1 cellular context compared by ENCODE assay signal in the genomic region with DNA sequence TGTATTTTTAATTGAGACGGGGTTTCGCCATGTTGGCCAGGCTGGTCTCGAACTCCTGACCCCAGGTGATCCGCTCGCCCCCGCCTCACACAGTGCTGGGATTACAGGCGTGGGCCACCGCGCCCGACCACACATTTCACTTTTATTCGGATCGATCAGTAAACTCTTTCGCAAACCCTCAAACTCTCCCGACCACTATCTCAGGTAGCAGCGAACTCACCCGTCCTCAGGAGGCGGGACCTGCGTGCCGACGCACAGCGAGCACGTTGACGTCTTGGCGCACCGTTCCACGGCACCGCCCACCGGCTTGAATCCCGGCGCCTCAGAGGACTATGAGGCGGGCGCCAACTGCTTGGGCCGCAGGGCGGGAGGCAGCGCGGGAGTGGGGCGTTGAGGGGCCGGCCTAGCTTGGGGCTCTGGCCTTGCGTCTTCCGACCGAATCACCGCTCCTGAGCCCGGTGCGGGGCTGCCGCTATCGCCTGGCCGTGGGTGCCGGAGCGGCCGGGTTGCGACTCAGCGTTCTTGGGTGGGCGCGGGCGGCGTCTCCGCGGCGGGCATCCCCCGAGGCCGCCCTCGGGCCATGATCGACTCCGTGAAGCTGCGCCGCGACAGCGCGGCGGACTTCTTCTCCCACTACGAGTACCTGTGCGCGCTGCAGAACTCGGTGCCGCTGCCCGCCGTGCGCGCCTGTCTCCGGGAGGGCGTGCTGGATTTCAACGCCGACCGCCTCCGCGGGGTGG.
TF ChIP-seq lines count a peak whose summit lies in the region.

A gene with protein sequence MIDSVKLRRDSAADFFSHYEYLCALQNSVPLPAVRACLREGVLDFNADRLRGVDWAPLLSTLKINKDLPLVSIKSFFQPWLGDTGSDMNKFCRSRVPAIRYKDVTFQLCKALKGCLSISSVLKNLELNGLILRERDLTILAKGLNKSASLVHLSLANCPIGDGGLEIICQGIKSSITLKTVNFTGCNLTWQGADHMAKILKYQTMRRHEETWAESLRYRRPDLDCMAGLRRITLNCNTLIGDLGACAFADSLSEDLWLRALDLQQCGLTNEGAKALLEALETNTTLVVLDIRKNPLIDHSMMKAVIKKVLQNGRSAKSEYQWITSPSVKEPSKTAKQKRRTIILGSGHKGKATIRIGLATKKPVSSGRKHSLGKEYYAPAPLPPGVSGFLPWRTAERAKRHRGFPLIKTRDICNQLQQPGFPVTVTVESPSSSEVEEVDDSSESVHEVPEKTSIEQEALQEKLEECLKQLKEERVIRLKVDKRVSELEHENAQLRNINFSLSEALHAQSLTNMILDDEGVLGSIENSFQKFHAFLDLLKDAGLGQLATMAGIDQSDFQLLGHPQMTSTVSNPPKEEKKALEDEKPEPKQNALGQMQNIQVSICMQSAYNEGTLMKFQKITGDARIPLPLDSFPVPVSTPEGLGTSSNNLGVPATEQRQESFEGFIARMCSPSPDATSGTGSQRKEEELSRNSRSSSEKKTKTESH (plus strand): TSS at position 305 of the 740 bp plus-strand sequence. CDS start 276 bp downstream, at position 581.

TF ChIP-seq in HepG2, 621 proteins besides CTCF, POLR2A, EP300 and RAD21 (continued from another document and continues in another):
- TF ChIP-seq, protein P1, sequence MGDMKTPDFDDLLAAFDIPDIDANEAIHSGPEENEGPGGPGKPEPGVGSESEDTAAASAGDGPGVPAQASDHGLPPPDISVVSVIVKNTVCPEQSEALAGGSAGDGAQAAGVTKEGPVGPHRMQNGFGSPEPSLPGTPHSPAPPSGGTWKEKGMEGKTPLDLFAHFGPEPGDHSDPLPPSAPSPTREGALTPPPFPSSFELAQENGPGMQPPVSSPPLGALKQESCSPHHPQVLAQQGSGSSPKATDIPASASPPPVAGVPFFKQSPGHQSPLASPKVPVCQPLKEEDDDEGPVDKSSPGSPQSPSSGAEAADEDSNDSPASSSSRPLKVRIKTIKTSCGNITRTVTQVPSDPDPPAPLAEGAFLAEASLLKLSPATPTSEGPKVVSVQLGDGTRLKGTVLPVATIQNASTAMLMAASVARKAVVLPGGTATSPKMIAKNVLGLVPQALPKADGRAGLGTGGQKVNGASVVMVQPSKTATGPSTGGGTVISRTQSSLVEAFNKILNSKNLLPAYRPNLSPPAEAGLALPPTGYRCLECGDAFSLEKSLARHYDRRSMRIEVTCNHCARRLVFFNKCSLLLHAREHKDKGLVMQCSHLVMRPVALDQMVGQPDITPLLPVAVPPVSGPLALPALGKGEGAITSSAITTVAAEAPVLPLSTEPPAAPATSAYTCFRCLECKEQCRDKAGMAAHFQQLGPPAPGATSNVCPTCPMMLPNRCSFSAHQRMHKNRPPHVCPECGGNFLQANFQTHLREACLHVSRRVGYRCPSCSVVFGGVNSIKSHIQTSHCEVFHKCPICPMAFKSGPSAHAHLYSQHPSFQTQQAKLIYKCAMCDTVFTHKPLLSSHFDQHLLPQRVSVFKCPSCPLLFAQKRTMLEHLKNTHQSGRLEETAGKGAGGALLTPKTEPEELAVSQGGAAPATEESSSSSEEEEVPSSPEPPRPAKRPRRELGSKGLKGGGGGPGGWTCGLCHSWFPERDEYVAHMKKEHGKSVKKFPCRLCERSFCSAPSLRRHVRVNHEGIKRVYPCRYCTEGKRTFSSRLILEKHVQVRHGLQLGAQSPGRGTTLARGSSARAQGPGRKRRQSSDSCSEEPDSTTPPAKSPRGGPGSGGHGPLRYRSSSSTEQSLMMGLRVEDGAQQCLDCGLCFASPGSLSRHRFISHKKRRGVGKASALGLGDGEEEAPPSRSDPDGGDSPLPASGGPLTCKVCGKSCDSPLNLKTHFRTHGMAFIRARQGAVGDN (CRISPR knock-in tag; IDR thresholded peaks at IDR 0.05): peak; percentile 94
- TF ChIP-seq KMT2B (CRISPR knock-in tag; IDR thresholded peaks at IDR 0.05) (peak; percentile 87), ZNF558 (CRISPR knock-in tag; IDR thresholded peaks at IDR 0.05; ENCODE audit: borderline replicate concordance) (peak; percentile 56; the same call in 1 of the 2 replicates), FOXA3 (CRISPR knock-in tag; IDR thresholded peaks at IDR 0.05) (peak; percentile 44; the same call in 1 of the 2 replicates), PHB2 (IDR thresholded peaks at IDR 0.05; ENCODE audit: partially characterized antibody) (no peak), KLF9 (CRISPR knock-in tag; IDR thresholded peaks at IDR 0.05; ENCODE audit: low read depth) (no peak), ZNF180 (CRISPR knock-in tag; IDR thresholded peaks at IDR 0.05; ENCODE audit: borderline replicate concordance, low read depth) (no peak), PCBP1 (IDR thresholded peaks at IDR 0.05; ENCODE audit: borderline replicate concordance, low read depth, low read length) (no peak), JUND (CRISPR knock-in tag; IDR thresholded peaks at IDR 0.05) (peak; percentile 36; the same call in 1 of the 2 replicates), MYC (CRISPR knock-in tag; IDR thresholded peaks at IDR 0.05; ENCODE audit: borderline replicate concordance) (peak; percentile 73; the same call in 1 of the 2 replicates), SMAD9 (CRISPR knock-in tag; IDR thresholded peaks at IDR 0.05) (no peak), MEF2D (CRISPR knock-in tag; IDR thresholded peaks at IDR 0.05) (no peak), EZH2 (conservative IDR thresholded peaks at IDR 0.05; ENCODE audit: low read depth, low read length) (no peak), ZNF468 (CRISPR knock-in tag; IDR thresholded peaks at IDR 0.05) (no peak), HOXD1 (CRISPR knock-in tag; IDR thresholded peaks at IDR 0.05) (0 out of 2 replicates have a peak, but pooled peaks have one; percentile 17), ZZZ3 (CRISPR knock-in tag; IDR thresholded peaks at IDR 0.05; ENCODE audit: borderline replicate concordance) (peak; percentile 76; the same call in 1 of the 2 replicates), ZNF781 (CRISPR knock-in tag; IDR thresholded peaks at IDR 0.05; ENCODE audit: borderline replicate concordance, not compliant biosample characterization) (peak; percentile 33), TBX2 (CRISPR knock-in tag; IDR thresholded peaks at IDR 0.05; ENCODE audit: borderline replicate concordance) (peak; percentile 73), ZBTB8A (CRISPR knock-in tag; IDR thresholded peaks at IDR 0.05; ENCODE audit: borderline replicate concordance, low read depth) (no peak), SALL1 (CRISPR knock-in tag; IDR thresholded peaks at IDR 0.05) (peak; percentile 90)
- TF ChIP-seq, protein P2, sequence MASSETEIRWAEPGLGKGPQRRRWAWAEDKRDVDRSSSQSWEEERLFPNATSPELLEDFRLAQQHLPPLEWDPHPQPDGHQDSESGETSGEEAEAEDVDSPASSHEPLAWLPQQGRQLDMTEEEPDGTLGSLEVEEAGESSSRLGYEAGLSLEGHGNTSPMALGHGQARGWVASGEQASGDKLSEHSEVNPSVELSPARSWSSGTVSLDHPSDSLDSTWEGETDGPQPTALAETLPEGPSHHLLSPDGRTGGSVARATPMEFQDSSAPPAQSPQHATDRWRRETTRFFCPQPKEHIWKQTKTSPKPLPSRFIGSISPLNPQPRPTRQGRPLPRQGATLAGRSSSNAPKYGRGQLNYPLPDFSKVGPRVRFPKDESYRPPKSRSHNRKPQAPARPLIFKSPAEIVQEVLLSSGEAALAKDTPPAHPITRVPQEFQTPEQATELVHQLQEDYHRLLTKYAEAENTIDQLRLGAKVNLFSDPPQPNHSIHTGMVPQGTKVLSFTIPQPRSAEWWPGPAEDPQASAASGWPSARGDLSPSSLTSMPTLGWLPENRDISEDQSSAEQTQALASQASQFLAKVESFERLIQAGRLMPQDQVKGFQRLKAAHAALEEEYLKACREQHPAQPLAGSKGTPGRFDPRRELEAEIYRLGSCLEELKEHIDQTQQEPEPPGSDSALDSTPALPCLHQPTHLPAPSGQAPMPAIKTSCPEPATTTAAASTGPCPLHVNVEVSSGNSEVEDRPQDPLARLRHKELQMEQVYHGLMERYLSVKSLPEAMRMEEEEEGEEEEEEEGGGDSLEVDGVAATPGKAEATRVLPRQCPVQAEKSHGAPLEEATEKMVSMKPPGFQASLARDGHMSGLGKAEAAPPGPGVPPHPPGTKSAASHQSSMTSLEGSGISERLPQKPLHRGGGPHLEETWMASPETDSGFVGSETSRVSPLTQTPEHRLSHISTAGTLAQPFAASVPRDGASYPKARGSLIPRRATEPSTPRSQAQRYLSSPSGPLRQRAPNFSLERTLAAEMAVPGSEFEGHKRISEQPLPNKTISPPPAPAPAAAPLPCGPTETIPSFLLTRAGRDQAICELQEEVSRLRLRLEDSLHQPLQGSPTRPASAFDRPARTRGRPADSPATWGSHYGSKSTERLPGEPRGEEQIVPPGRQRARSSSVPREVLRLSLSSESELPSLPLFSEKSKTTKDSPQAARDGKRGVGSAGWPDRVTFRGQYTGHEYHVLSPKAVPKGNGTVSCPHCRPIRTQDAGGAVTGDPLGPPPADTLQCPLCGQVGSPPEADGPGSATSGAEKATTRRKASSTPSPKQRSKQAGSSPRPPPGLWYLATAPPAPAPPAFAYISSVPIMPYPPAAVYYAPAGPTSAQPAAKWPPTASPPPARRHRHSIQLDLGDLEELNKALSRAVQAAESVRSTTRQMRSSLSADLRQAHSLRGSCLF (CRISPR knock-in tag; IDR thresholded peaks at IDR 0.05; ENCODE audit: borderline replicate concordance): no peak
- TF ChIP-seq, protein P3, sequence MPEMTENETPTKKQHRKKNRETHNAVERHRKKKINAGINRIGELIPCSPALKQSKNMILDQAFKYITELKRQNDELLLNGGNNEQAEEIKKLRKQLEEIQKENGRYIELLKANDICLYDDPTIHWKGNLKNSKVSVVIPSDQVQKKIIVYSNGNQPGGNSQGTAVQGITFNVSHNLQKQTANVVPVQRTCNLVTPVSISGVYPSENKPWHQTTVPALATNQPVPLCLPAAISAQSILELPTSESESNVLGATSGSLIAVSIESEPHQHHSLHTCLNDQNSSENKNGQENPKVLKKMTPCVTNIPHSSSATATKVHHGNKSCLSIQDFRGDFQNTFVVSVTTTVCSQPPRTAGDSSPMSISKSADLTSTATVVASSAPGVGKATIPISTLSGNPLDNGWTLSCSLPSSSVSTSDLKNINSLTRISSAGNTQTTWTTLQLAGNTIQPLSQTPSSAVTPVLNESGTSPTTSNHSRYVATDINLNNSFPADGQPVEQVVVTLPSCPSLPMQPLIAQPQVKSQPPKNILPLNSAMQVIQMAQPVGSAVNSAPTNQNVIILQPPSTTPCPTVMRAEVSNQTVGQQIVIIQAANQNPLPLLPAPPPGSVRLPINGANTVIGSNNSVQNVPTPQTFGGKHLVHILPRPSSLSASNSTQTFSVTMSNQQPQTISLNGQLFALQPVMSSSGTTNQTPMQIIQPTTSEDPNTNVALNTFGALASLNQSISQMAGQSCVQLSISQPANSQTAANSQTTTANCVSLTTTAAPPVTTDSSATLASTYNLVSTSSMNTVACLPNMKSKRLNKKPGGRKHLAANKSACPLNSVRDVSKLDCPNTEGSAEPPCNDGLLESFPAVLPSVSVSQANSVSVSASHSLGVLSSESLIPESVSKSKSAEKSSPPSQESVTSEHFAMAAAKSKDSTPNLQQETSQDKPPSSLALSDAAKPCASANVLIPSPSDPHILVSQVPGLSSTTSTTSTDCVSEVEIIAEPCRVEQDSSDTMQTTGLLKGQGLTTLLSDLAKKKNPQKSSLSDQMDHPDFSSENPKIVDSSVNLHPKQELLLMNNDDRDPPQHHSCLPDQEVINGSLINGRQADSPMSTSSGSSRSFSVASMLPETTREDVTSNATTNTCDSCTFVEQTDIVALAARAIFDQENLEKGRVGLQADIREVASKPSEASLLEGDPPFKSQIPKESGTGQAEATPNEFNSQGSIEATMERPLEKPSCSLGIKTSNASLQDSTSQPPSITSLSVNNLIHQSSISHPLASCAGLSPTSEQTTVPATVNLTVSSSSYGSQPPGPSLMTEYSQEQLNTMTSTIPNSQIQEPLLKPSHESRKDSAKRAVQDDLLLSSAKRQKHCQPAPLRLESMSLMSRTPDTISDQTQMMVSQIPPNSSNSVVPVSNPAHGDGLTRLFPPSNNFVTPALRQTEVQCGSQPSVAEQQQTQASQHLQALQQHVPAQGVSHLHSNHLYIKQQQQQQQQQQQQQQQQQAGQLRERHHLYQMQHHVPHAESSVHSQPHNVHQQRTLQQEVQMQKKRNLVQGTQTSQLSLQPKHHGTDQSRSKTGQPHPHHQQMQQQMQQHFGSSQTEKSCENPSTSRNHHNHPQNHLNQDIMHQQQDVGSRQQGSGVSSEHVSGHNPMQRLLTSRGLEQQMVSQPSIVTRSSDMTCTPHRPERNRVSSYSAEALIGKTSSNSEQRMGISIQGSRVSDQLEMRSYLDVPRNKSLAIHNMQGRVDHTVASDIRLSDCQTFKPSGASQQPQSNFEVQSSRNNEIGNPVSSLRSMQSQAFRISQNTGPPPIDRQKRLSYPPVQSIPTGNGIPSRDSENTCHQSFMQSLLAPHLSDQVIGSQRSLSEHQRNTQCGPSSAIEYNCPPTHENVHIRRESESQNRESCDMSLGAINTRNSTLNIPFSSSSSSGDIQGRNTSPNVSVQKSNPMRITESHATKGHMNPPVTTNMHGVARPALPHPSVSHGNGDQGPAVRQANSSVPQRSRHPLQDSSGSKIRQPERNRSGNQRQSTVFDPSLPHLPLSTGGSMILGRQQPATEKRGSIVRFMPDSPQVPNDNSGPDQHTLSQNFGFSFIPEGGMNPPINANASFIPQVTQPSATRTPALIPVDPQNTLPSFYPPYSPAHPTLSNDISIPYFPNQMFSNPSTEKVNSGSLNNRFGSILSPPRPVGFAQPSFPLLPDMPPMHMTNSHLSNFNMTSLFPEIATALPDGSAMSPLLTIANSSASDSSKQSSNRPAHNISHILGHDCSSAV (CRISPR knock-in tag; IDR thresholded peaks at IDR 0.05; ENCODE audit: borderline replicate concordance): 0 out of 2 replicates have a peak, but pooled peaks have one; percentile 81
- TF ChIP-seq, protein P4, sequence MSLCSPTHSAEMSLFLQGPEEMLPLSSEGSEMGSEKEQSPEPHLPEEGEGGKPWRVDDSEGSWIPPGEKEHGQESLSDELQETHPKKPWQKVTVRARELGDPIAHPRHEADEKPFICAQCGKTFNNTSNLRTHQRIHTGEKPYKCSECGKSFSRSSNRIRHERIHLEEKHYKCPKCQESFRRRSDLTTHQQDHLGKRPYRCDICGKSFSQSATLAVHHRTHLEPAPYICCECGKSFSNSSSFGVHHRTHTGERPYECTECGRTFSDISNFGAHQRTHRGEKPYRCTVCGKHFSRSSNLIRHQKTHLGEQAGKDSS (CRISPR knock-in tag; IDR thresholded peaks at IDR 0.05; ENCODE audit: borderline replicate concordance, low read depth): peak; percentile 92; the same call in 1 of the 2 replicates
- TF ChIP-seq, protein P5, sequence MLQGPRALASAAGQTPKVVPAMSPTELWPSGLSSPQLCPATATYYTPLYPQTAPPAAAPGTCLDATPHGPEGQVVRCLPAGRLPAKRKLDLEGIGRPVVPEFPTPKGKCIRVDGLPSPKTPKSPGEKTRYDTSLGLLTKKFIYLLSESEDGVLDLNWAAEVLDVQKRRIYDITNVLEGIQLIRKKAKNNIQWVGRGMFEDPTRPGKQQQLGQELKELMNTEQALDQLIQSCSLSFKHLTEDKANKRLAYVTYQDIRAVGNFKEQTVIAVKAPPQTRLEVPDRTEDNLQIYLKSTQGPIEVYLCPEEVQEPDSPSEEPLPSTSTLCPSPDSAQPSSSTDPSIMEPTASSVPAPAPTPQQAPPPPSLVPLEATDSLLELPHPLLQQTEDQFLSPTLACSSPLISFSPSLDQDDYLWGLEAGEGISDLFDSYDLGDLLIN (CRISPR knock-in tag; IDR thresholded peaks at IDR 0.05; ENCODE audit: borderline replicate concordance): peak; percentile 92; the same call in 1 of the 2 replicates
- TF ChIP-seq, protein P6, sequence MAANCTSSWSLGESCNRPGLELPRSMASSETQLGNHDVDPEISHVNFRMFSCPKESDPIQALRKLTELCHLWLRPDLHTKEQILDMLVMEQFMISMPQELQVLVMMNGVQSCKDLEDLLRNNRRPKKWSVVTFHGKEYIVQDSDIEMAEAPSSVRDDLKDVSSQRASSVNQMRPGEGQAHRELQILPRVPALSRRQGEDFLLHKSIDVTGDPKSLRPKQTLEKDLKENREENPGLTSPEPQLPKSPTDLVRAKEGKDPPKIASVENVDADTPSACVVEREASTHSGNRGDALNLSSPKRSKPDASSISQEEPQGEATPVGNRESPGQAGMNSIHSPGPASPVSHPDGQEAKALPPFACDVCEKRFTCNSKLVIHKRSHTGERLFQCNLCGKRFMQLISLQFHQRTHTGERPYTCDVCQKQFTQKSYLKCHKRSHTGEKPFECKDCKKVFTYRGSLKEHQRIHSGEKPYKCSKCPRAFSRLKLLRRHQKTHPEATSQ (CRISPR knock-in tag; IDR thresholded peaks at IDR 0.05; ENCODE audit: borderline replicate concordance): no peak
